In genomic region chr4:56477192-56477706, GRCh38 we compare ENCODE assay signal across 22 cellular contexts. TPM values are rescaled to one million over a fixed set of nuclear protein-coding genes. Genes with fewer than 3 reads are reported as not detected.
"Had no signal": no experiment of that assay in that cellular context is flagged by ENCODE, and none has a peak within 500 bp of the region (broad histone marks: within the 10 kb centered on the region; RNA-seq: fewer than 3 reads in every experiment).

No MANE protein-coding gene starts in this region.

- H3K4me3 Mint-ChIP-seq: endodermal cell, naive B cell, nephron, type B pancreatic cell had no signal

- H3K4me1 ChIP-seq: heart left ventricle, left ventricle myocardium inferior, spleen, suprapubic skin, thyroid gland had no signal

- H3K4me1 Mint-ChIP-seq: endodermal cell, naive B cell, nephron had no signal

- H3K27me3 Mint-ChIP-seq: naive B cell, type B pancreatic cell had no signal

- DNase-seq: effector CD4-positive, alpha-beta T cell; endodermal cell; heart left ventricle; hippocampal formation; left ventricle myocardium inferior; mesendoderm; naive B cell; spleen; stimulated activated CD4-positive, alpha-beta T cell treated with anti-CD3 and anti-CD28 coated beads, Interleukin-15, amount 100 ng/mL, for 24 hours; stimulated activated CD4-positive, alpha-beta T cell treated with anti-CD3 and anti-CD28 coated beads, Interleukin-1b, Interleukin-23, amount 100 ng/mL, for 48 hours; stimulated activated CD4-positive, alpha-beta T cell treated with anti-CD3 and anti-CD28 coated beads, Interleukin-4, amount 100 ng/mL, for 24 hours; stimulated activated naive CD4-positive, alpha-beta T cell; thyroid gland had no signal

- H3K27me3 ChIP-seq: heart left ventricle, neutrophil, spleen, suprapubic skin, thyroid gland had no signal

- H3K4me3 ChIP-seq: coronary artery, heart left ventricle, left ventricle myocardium inferior, lung, spleen, suprapubic skin, thyroid gland had no signal

- H3K27ac Mint-ChIP-seq: endodermal cell, nephron, type B pancreatic cell had no signal

- H3K27ac ChIP-seq: coronary artery, heart left ventricle, left ventricle myocardium inferior, neutrophil, spleen, suprapubic skin, thyroid gland had no signal

- H3K9me3 Mint-ChIP-seq: endodermal cell, naive B cell, nephron, type B pancreatic cell had no signal

- ATAC-seq: heart left ventricle, sciatic nerve had no signal

- H3K9me3 ChIP-seq: heart left ventricle, left ventricle myocardium inferior, neutrophil, spleen, suprapubic skin, thyroid gland had no signal

RNA-seq across cellular contexts. Expression of gene ARL9, which starts 28.3 kb away (rescaled TPM):
- total RNA-seq: glomerular endothelial cell, left ventricle myocardium inferior, lung, sciatic nerve, skeletal muscle tissue had no signal
